Comparison of ENCODE assay signal across 12 cellular contexts in the genomic region with DNA sequence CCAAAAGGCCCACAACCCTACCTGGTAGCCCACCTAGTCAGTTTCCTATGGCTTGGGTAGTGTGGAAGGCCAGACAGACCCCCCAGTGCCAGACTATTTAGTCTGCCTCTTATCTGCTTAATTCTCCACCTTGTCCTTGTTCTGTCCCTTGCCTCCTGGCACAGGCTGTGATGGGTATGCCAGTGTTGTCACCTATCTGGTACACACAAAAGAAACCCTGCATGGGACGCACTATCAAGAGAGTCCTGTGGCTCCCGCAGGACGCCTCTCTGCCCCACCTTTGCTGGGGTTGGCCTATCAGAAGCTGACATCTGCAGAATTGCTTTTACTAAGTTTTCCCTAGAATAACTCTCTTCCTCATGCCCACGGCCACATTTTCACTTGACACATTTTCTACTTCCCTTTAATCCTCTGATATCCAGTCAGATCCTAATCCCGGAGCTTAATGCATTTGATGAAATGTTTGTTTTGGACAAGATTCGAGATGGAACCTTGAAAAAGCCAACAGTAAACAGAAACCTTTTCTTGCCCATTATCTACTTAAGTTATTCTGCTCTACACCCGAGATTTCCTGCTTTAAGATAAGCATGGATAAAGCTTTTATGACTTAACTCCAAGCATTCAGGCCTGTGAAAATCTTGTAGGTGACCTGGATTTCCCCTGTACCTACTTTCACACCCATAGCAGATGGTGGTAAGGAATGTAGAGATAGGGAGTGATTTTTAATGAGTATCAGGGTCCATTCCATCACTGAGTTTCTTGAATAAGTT.
"Had no signal": no experiment of that assay in that cellular context is flagged by ENCODE, and none has a peak within 500 bp of the region (broad histone marks: within the 10 kb centered on the region; RNA-seq: fewer than 3 reads in every experiment).

No MANE protein-coding gene starts in this region.

- H3K27me3 ChIP-seq: adrenal gland, neutrophil, transverse colon had no signal

- H3K9me3 ChIP-seq: adrenal gland, neutrophil, transverse colon had no signal

- ATAC-seq: naive thymus-derived CD4-positive, alpha-beta T cell had no signal

- DNase-seq: activated CD4-positive, alpha-beta T cell treated with anti-CD3 and anti-CD28 coated beads, Interleukin-2, amount 50 U/mL, for 1 hour; activated CD4-positive, CD25-positive, alpha-beta regulatory T cell; activated naive CD4-positive, alpha-beta T cell treated with anti-CD3 and anti-CD28 coated beads, Interleukin-2, amount 50 U/mL, for 16 hours; activated T-cell treated with anti-CD3 and anti-CD28 coated beads, Interleukin-2, amount 50 U/mL, for 1 hour; adrenal gland; naive thymus-derived CD4-positive, alpha-beta T cell; posterior cingulate gyrus; stimulated activated CD4-positive, alpha-beta T cell treated with anti-CD3 and anti-CD28 coated beads, Interleukin-1b, Interleukin-23, amount 100 ng/mL, for 48 hours; stimulated activated naive CD4-positive, alpha-beta T cell; transverse colon had no signal

- H3K27ac ChIP-seq: adrenal gland, neutrophil, transverse colon had no signal

- H3K4me1 ChIP-seq: adrenal gland had no signal

- H3K36me3 ChIP-seq: adrenal gland, neutrophil, transverse colon had no signal

- FAIRE-seq: islet of Langerhans had no signal

- H3K4me3 ChIP-seq: adrenal gland, transverse colon had no signal
